Comparison of ENCODE assay signal across 1 cellular context in the genomic region with DNA sequence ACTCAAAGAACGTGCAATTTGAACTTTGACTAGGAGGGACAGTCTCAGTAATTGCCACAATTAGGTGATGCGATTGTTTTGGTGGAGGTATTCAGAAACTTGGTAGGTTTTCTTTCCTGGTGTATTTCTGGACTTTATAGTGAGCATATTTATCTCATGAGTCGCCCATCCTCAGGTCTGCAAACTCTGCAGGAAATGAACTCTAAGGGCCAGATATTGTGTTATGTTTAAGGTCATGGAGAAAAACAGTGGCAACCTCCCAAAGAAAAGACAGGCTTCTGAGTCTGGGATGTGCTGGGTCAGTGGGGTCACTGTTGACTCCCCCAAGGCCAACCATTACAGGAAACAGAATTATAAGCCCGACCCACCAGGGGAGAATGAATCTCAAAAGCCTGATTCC.
TF ChIP-seq lines count a peak whose summit lies in the region.

No MANE protein-coding gene starts in this region.

TF ChIP-seq in K562, 482 proteins besides CTCF, POLR2A, EP300 and RAD21:
- TF ChIP-seq SAP30 (IDR thresholded peaks at IDR 0.05; ENCODE audit: borderline replicate concordance, insufficient read depth, low read depth, low read length, poor library complexity, severe bottlenecking) (no peak), PATZ1 (CRISPR knock-in tag; IDR thresholded peaks at IDR 0.05; ENCODE audit: borderline replicate concordance) (no peak), DACH1 (IDR thresholded peaks at IDR 0.05; ENCODE audit: partially characterized antibody) (no peak)
- TF ChIP-seq, protein P1, sequence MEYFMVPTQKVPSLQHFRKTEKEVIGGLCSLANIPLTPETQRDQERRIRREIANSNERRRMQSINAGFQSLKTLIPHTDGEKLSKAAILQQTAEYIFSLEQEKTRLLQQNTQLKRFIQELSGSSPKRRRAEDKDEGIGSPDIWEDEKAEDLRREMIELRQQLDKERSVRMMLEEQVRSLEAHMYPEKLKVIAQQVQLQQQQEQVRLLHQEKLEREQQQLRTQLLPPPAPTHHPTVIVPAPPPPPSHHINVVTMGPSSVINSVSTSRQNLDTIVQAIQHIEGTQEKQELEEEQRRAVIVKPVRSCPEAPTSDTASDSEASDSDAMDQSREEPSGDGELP (CRISPR knock-in tag; IDR thresholded peaks at IDR 0.05; ENCODE audit: borderline replicate concordance) = no peak
